In genomic region chrX:139930923-139931645, GRCh38 we compare ENCODE assay signal across 7 cellular contexts. TPM values are rescaled to one million over a fixed set of nuclear protein-coding genes. Genes with fewer than 3 reads are reported as not detected.
A peak's percentile ranks its signal among the peaks of the same experiment; 100 is the strongest.
DNase-seq lines count a peak whose midpoint lies in the region; ATAC-seq and TF ChIP-seq lines count a peak whose summit lies in the region.

No MANE protein-coding gene starts in this region.

- H3K27me3 ChIP-seq in NT2/D1 (ENCODE audit: insufficient read depth, insufficient read length) (no peaks in the 10 kb centered on the region), right atrium auricular region (no peaks in the 10 kb centered on the region)

- peak; percentile 18 for ATAC-seq in GM18867 (IDR thresholded peaks at IDR 0.05; ENCODE audit: unreplicated experiment)
- no peak for ATAC-seq in sciatic nerve
- ATAC-seq in GM21515 (IDR thresholded peaks at IDR 0.05; ENCODE audit: unreplicated experiment) = no peak

- H3K36me3 ChIP-seq in NT2/D1 (ENCODE audit: insufficient read depth, insufficient read length, low read length) (no peaks in the 10 kb centered on the region), right atrium auricular region (no peaks in the 10 kb centered on the region)

- no peaks in the 10 kb centered on the region for H3K9me3 ChIP-seq in NT2/D1 (ENCODE audit: insufficient read depth, low read length)
- H3K9me3 ChIP-seq in right atrium auricular region = no peaks in the 10 kb centered on the region

- peak overlapping the region; percentile 50 for H3K9ac ChIP-seq in NT2/D1 (ENCODE audit: insufficient read length, low read depth)

- H3K4me3 ChIP-seq in NT2/D1 (ENCODE audit: insufficient read length, low read depth) = peak overlapping the region; percentile 47
- peak overlapping the region; percentile 58 to 79 for H3K4me3 ChIP-seq in right atrium auricular region

- DNase-seq in NT2/D1 (ENCODE audit: low read depth, low spot score) (no peak), right atrium auricular region (ENCODE audit: low spot score) (no peak), sciatic nerve (ENCODE audit: low spot score) (peak; percentile 54), NOMO-1 treated with DMSO at 0.1 percent for 48 hours (lab: John Stamatoyannopoulos, UW; ENCODE audit: unreplicated experiment) (no peak)
- DNase-seq in activated naive CD4-positive, alpha-beta T cell treated with anti-CD3 and anti-CD28 coated beads, Interleukin-2, amount 50 U/mL, for 16 hours = peak; percentile 21

- peak overlapping the region; percentile 64 to 96 for H3K27ac ChIP-seq in right atrium auricular region

- H3K4me1 ChIP-seq in NT2/D1 (ENCODE audit: insufficient read depth, insufficient read length) = no peaks in the 10 kb centered on the region
- no peaks in the 10 kb centered on the region for H3K4me1 ChIP-seq in right atrium auricular region

- intact Hi-C loops in sciatic nerve (cut with DNase I) = no loop called here

- no peak for TF ChIP-seq CTCF in right atrium auricular region (IDR thresholded peaks at IDR 0.05)

RNA-seq across cellular contexts. Expression of gene ATP11C, which starts 1.8 kb away (rescaled TPM):
- 1 to 10 TPM; 6.5 to 6.7 TPM for total RNA-seq in right atrium auricular region
- total RNA-seq in sciatic nerve = 26.2 TPM

RNA-seq across cellular contexts. Expression of gene CXorf66, which starts 34.2 kb away (rescaled TPM):
- total RNA-seq in right atrium auricular region = not detected
- total RNA-seq in sciatic nerve = not detected

Comparison
In these comparisons a context has a peak if more than half of its experiments do, and no peak if none do; other contexts are left out.
1. DNase-seq: peak in activated naive CD4-positive, alpha-beta T cell treated with anti-CD3 and anti-CD28 coated beads, Interleukin-2, amount 50 U/mL, for 16 hours (single experiment) and sciatic nerve (single experiment); none in NT2/D1 (single experiment), right atrium auricular region (single experiment) and NOMO-1 treated with DMSO at 0.1 percent for 48 hours (single experiment).